In the genomic region with DNA sequence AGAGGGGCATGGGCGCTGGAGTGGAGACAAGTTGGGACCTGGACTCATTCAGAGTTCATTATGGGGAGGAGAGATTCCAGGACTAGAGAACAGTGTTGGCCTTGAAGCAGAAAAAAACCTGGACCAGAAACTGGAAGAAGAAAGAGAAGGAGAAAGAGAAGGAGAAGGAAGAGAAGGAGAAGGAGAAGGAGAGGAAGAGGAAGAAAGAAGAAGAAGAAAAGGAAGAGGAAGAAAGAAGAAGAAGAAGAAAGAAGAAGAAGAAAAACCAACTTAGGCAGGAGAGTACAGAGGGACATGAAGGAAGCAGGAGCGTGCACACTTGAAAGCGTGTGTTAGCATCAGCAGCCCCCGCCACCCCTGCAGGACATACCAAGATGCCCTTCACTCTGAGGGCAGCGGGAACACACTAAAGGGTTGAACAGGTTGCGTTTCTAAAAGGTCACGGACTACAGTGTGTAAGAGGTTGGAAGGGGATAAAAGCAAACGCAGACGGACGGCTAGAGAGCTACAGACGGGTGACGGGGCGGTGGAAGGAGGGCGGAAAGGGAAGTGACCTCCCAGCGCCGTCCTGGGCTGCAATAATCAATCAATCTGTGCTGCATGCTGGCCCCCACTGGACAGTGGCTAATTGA, we compare ENCODE assay signal across 8 cellular contexts.
DNase-seq lines count a peak whose midpoint lies in the region; ATAC-seq and TF ChIP-seq lines count a peak whose summit lies in the region.

No MANE protein-coding gene starts in this region.

- H2AFZ ChIP-seq in MM.1S (ENCODE audit: low read length), result peak overlapping the region; percentile 91
- peak overlapping the region; percentile 98 for H2AFZ ChIP-seq in smooth muscle cell (ENCODE audit: low read depth)

- H3K4me1 Mint-ChIP-seq in glutamatergic neuron (ENCODE audit: low read depth, unreplicated experiment) (peaks cover 13% of the 10 kb centered on the region), CD14-positive monocyte (no peaks in the 10 kb centered on the region)

- TF ChIP-seq CTCF in MM.1S (IDR thresholded peaks at IDR 0.05; ENCODE audit: low read length) (no peak), glutamatergic neuron (IDR thresholded peaks at IDR 0.05; ENCODE audit: partially characterized antibody, unreplicated experiment) (no peak), smooth muscle cell (IDR thresholded peaks at IDR 0.05; ENCODE audit: borderline replicate concordance, insufficient read depth, poor library complexity, severe bottlenecking) (no peak), CD14-positive monocyte (IDR thresholded peaks at IDR 0.05) (no peak)

- no peaks in the 10 kb centered on the region for H3K36me3 ChIP-seq in H7 (replicated peaks; ENCODE audit: control insufficient read depth, insufficient read depth, low read length)
- no peaks in the 10 kb centered on the region for H3K36me3 ChIP-seq in MM.1S (replicated peaks; ENCODE audit: insufficient read depth, low read length)
- no peaks in the 10 kb centered on the region for H3K36me3 ChIP-seq in smooth muscle cell (ENCODE audit: low read depth)
- no peaks in the 10 kb centered on the region for H3K36me3 ChIP-seq in MG63

- H3K4me3 ChIP-seq in H7 (ENCODE audit: insufficient read depth, low read depth, low read length), result peak overlapping the region; percentile 57
- peak overlapping the region; percentile 82 for H3K4me3 ChIP-seq in MM.1S (ENCODE audit: low read length)
- H3K4me3 ChIP-seq in smooth muscle cell, result peak overlapping the region; percentile 63
- no peak overlapping the region for H3K4me3 ChIP-seq in MG63

- WGBS in smooth muscle cell (ENCODE audit: low lambda C conversion rate), result 26% methylated on average over 16 of the region's 16 CpGs

- no peaks in the 10 kb centered on the region for H3F3A ChIP-seq in MM.1S (ENCODE audit: insufficient read depth, low read length)
- no peaks in the 10 kb centered on the region for H3F3A ChIP-seq in smooth muscle cell (ENCODE audit: low read depth)

- H3K27ac Mint-ChIP-seq in glutamatergic neuron (ENCODE audit: unreplicated experiment) (peak overlapping the region; percentile 84), CD14-positive monocyte (no peak overlapping the region)

- ATAC-seq in GM21390 (IDR thresholded peaks at IDR 0.05; ENCODE audit: unreplicated experiment), result no peak

- H3K4me3 Mint-ChIP-seq in glutamatergic neuron (ENCODE audit: unreplicated experiment) (peak overlapping the region; percentile 94), CD14-positive monocyte (peak overlapping the region in 1 of 2 donors; percentile 74)

- H4K20me1 ChIP-seq in MM.1S (ENCODE audit: insufficient read depth, low read length) (no peaks in the 10 kb centered on the region), smooth muscle cell (ENCODE audit: low read depth) (no peaks in the 10 kb centered on the region)

- no peaks in the 10 kb centered on the region for H3K9me2 ChIP-seq in MM.1S (replicated peaks; ENCODE audit: insufficient read depth, low read length)

- H3K79me2 ChIP-seq in MM.1S (ENCODE audit: low read length) (no peaks in the 10 kb centered on the region), smooth muscle cell (ENCODE audit: low read depth) (no peaks in the 10 kb centered on the region)

- H3K4me2 ChIP-seq in MM.1S (ENCODE audit: low read depth, low read length) (peak overlapping the region; percentile 82), smooth muscle cell (peak overlapping the region; percentile 95)

- H3K27me3 Mint-ChIP-seq in glutamatergic neuron (ENCODE audit: unreplicated experiment) (peaks cover 15% of the 10 kb centered on the region), CD14-positive monocyte (ENCODE audit: low read depth in 3 of 3) (peaks cover 16 to 29% (median 26%) of the 10 kb centered on the region in 3 donors)

- H3K36me3 Mint-ChIP-seq in glutamatergic neuron (ENCODE audit: unreplicated experiment), result peaks cover 9% of the 10 kb centered on the region
- H3K36me3 Mint-ChIP-seq in CD14-positive monocyte, result no peaks in the 10 kb centered on the region

- H3K27me3 ChIP-seq in H7 (ENCODE audit: control insufficient read depth, insufficient read depth, low read length) (peaks cover 30% of the 10 kb centered on the region), MM.1S (replicated peaks; ENCODE audit: insufficient read depth, low read length) (no peaks in the 10 kb centered on the region), smooth muscle cell (ENCODE audit: low read depth) (peaks cover 21% of the 10 kb centered on the region), MG63 (peaks cover 16% of the 10 kb centered on the region)

- DNase-seq in H7 (no peak), MM.1S (peak; percentile 28), glutamatergic neuron (no peak), smooth muscle cell (lab: John Stamatoyannopoulos, UW; ENCODE audit: unreplicated experiment) (no peak), SHP77 treated with DMSO at 0.1 percent for 48 hours (lab: John Stamatoyannopoulos, UW) (no peak), CD14-positive monocyte (ENCODE audit: low spot score) (no peak), MG63 (no peak)

- H3K9me3 Mint-ChIP-seq in glutamatergic neuron (ENCODE audit: unreplicated experiment) (peaks cover 15% of the 10 kb centered on the region), CD14-positive monocyte (peaks cover 2 to 13% (median 6%) of the 10 kb centered on the region in 7 donors)

- H3K9me3 ChIP-seq in MM.1S (replicated peaks; ENCODE audit: insufficient read depth, low read length) (no peaks in the 10 kb centered on the region), smooth muscle cell (replicated peaks; ENCODE audit: low read depth) (no peaks in the 10 kb centered on the region), MG63 (no peaks in the 10 kb centered on the region)

- intact Hi-C loops in CD14-positive monocyte (cut with micrococcal nuclease), result no loop called here

- H3K9ac ChIP-seq in MM.1S (ENCODE audit: low read length) (peak overlapping the region; percentile 71), smooth muscle cell (ENCODE audit: low read depth) (no peak overlapping the region)

- H3K4me1 ChIP-seq in MM.1S (ENCODE audit: low read length) (peaks cover 6% of the 10 kb centered on the region; the same call in 1 of the 2 replicates), smooth muscle cell (ENCODE audit: low read depth) (no peaks in the 10 kb centered on the region)

- H3K27ac ChIP-seq in MM.1S (ENCODE audit: low read length) (peak overlapping the region; percentile 59; the same call in 1 of the 2 replicates), smooth muscle cell (ENCODE audit: low read depth) (no peak overlapping the region)
